Comparison of ENCODE assay signal across 27 cellular contexts in genomic region chr6:43284986-43285385, GRCh38. TPM values are rescaled to one million over a fixed set of nuclear protein-coding genes. Genes with fewer than 3 reads are reported as not detected.
DNase-seq lines count a peak whose midpoint lies in the region; ATAC-seq, FAIRE-seq and TF ChIP-seq lines count a peak whose summit lies in the region.
"Had no signal": no experiment of that assay in that cellular context is flagged by ENCODE, and none has a peak within 500 bp of the region (broad histone marks: within the 10 kb centered on the region; RNA-seq: fewer than 3 reads in every experiment).

No MANE protein-coding gene starts in this region.

- TF ChIP-seq EP300 in H1 (IDR thresholded peaks at IDR 0.05; ENCODE audit: borderline replicate concordance in 1 of 2, low read depth in 2 of 2, low read length in 2 of 2), result no peak

- no peak overlapping the region for H2BK120ac ChIP-seq in H1 (replicated peaks; ENCODE audit: low read depth, low read length)

- no peak overlapping the region for H3K56ac ChIP-seq in H1 (replicated peaks; ENCODE audit: insufficient read length, low read depth, low read length)

- H4K20me1 ChIP-seq in GM23338 (replicated peaks; ENCODE audit: insufficient read depth) (no peaks in the 10 kb centered on the region), H1 (replicated peaks in 1 of 2; ENCODE audit: control insufficient read depth in 1 of 2, insufficient read depth in 2 of 2, low read length in 2 of 2) (no peaks in the 10 kb centered on the region)

- H3K9ac ChIP-seq in H1 (replicated peaks in 1 of 4; ENCODE audit: extremely low read depth in 1 of 4, low read depth in 3 of 4, low read length in 3 of 4) (no peak overlapping the region; a peak in 1 of 7 replicates), iPS-20b (ENCODE audit: low read depth, low read length) (no peak overlapping the region)

- H3K23ac ChIP-seq in H1 (ENCODE audit: insufficient read length), result no peak overlapping the region

- no peak for TF ChIP-seq RAD21 in H1 (IDR thresholded peaks at IDR 0.05 in 1 of 2, conservative IDR thresholded peaks at IDR 0.05 in 1 of 2; ENCODE audit: low read depth in 2 of 2, low read length in 2 of 2)

- H3K9me3 ChIP-seq in H1 (ENCODE audit: insufficient read depth in 2 of 2, low read depth in 1 of 2, low read length in 1 of 2) (no peaks in the 10 kb centered on the region), iPS-20b (ENCODE audit: insufficient read depth, low read depth, low read length) (no peaks in the 10 kb centered on the region)
- H3K9me3 ChIP-seq in CD8-positive, alpha-beta T cell (ENCODE audit: low read length), result no peaks in the 10 kb centered on the region
- H3K9me3 ChIP-seq: right lobe of liver, transverse colon had no signal

- H3K9me3 Mint-ChIP-seq in GM23338, result no peaks in the 10 kb centered on the region
- no peaks in the 10 kb centered on the region for H3K9me3 Mint-ChIP-seq in CD8-positive, alpha-beta T cell
- no peaks in the 10 kb centered on the region for H3K9me3 Mint-ChIP-seq in activated CD4-positive, alpha-beta memory T cell treated with anti-CD3 and anti-CD28 coated beads for 36 hours
- H3K9me3 Mint-ChIP-seq in activated T-helper 2 cell treated with anti-CD3 and anti-CD28 coated beads, Interferon-gamma antibody, Interleukin-2, Interleukin-4, amounts not matched to agents 10 μg/mL and 5 μg/mL and 100 μg/mL, durations not matched to agents 14 hours and 24 hours and 36 hours, result no peaks in the 10 kb centered on the region
- H3K9me3 Mint-ChIP-seq: activated naive CD4-positive, alpha-beta T cell treated with anti-CD3 and anti-CD28 coated beads for 36 hours; CD8-positive, alpha-beta memory T cell had no signal

- no peak overlapping the region for H4K91ac ChIP-seq in H1 (replicated peaks; ENCODE audit: insufficient read length, low read length)

- H3K4me3 Mint-ChIP-seq in GM23338, result peak overlapping the region; percentile 61
- no peak overlapping the region for H3K4me3 Mint-ChIP-seq in CD8-positive, alpha-beta T cell
- no peak overlapping the region for H3K4me3 Mint-ChIP-seq in activated CD4-positive, alpha-beta memory T cell treated with anti-CD3 and anti-CD28 coated beads for 36 hours
- no peak overlapping the region for H3K4me3 Mint-ChIP-seq in activated T-helper 2 cell treated with anti-CD3 and anti-CD28 coated beads, Interferon-gamma antibody, Interleukin-2, Interleukin-4, amounts not matched to agents 10 μg/mL and 5 μg/mL and 100 μg/mL, durations not matched to agents 14 hours and 24 hours and 36 hours (ENCODE audit: low read depth)
- H3K4me3 Mint-ChIP-seq: activated CD8-positive, alpha-beta T cell treated with anti-CD3 and anti-CD28 coated beads, Interleukin-2, amount 10 ng/mL, durations not matched to agents 7 days and 5 days; activated naive CD4-positive, alpha-beta T cell treated with anti-CD3 and anti-CD28 coated beads for 36 hours had no signal

- H3K4me3 ChIP-seq in GM23338 (peak overlapping the region; percentile 67), H1 (ENCODE audit: extremely low read depth in 1 of 4, insufficient read depth in 2 of 4, low read depth in 3 of 4, low read length in 4 of 4) (peak overlapping the region; percentile 14 to 65 (median 20); a peak in 7 of 8 replicates), iPS-20b (ENCODE audit: low read length) (peak overlapping the region; percentile 42; the same call in 1 of the 2 replicates), skin epidermis (peak overlapping the region in 4 of 7 experiments; percentile 0 to 30 (median 8))
- no peak overlapping the region for H3K4me3 ChIP-seq in CD8-positive, alpha-beta T cell (ENCODE audit: low read depth, low read length)
- H3K4me3 ChIP-seq: right lobe of liver, transverse colon had no signal

- no peak for FAIRE-seq in H1 (lab: Jason Lieb, UNC)

- DNase-seq in GM23338 (ENCODE audit: low spot score) (peak; percentile 59), H1 (ENCODE audit: low read depth in 1 of 2, low spot score in 2 of 2) (no peak), GM03348 (ENCODE audit: low spot score) (no peak)
- no peak for DNase-seq in CD8-positive, alpha-beta T cell
- no peak for DNase-seq in activated CD4-positive, alpha-beta memory T cell treated with anti-CD3 and anti-CD28 coated beads for 36 hours
- DNase-seq in activated T-helper 2 cell treated with anti-CD3 and anti-CD28 coated beads, Interferon-gamma antibody, Interleukin-2, Interleukin-4, amounts not matched to agents 10 μg/mL and 5 μg/mL and 100 μg/mL, durations not matched to agents 14 hours and 24 hours and 36 hours (ENCODE audit: low spot score), result no peak
- DNase-seq: activated CD8-positive, alpha-beta T cell treated with anti-CD3 and anti-CD28 coated beads, Interleukin-2, amount 10 ng/mL, durations not matched to agents 7 days and 5 days; activated naive CD4-positive, alpha-beta T cell treated with anti-CD3 and anti-CD28 coated beads for 36 hours; activated T-cell treated with anti-CD3 and anti-CD28 coated beads, Interleukin-2, amount 50 U/mL, for 1 hour; anterior cingulate cortex; CD8-positive, alpha-beta memory T cell; DMS79; effector memory CD4-positive, alpha-beta T cell; islet precursor cell; NCI-H1092 treated with DMSO at 0.1 percent for 48 hours; NCI-H2029 treated with DMSO at 0.1 percent for 48 hours; right lobe of liver; stimulated activated naive CD4-positive, alpha-beta T cell treated with Interleukin-2 at 50 U/mL for 16 hours; T1000; transverse colon had no signal

- H3K27ac Mint-ChIP-seq in GM23338, result no peak overlapping the region
- no peak overlapping the region for H3K27ac Mint-ChIP-seq in CD8-positive, alpha-beta T cell
- H3K27ac Mint-ChIP-seq in activated CD4-positive, alpha-beta memory T cell treated with anti-CD3 and anti-CD28 coated beads for 36 hours, result no peak overlapping the region
- H3K27ac Mint-ChIP-seq in activated T-helper 2 cell treated with anti-CD3 and anti-CD28 coated beads, Interferon-gamma antibody, Interleukin-2, Interleukin-4, amounts not matched to agents 10 μg/mL and 5 μg/mL and 100 μg/mL, durations not matched to agents 14 hours and 24 hours and 36 hours, result no peak overlapping the region
- H3K27ac Mint-ChIP-seq: activated CD8-positive, alpha-beta T cell treated with anti-CD3 and anti-CD28 coated beads, Interleukin-2, amount 10 ng/mL, durations not matched to agents 7 days and 5 days; activated naive CD4-positive, alpha-beta T cell treated with anti-CD3 and anti-CD28 coated beads for 36 hours; CD8-positive, alpha-beta memory T cell had no signal

- peaks cover 4% of the 10 kb centered on the region; the same call in 1 of the 2 replicates for H3K4me1 ChIP-seq in GM23338 (ENCODE audit: insufficient read depth)
- peaks cover 0 to 14% (median 9%) of the 10 kb centered on the region in 4 experiments; a peak in 5 of 7 replicates for H3K4me1 ChIP-seq in H1 (replicated peaks in 1 of 4; ENCODE audit: control insufficient read depth in 3 of 4, insufficient read depth in 4 of 4, low read length in 3 of 4)
- H3K4me1 ChIP-seq in iPS-20b (ENCODE audit: insufficient read depth, low read length), result 0 out of 2 replicates have a peak, but pooled peaks cover 2% of the 10 kb centered on the region
- no peaks in the 10 kb centered on the region for H3K4me1 ChIP-seq in CD8-positive, alpha-beta T cell (ENCODE audit: insufficient read depth, low read length)

- H4K8ac ChIP-seq in H1 (ENCODE audit: extremely low read depth, insufficient read depth, low read length), result peak overlapping the region; percentile 72

- no peak overlapping the region for H2AK5ac ChIP-seq in H1 (ENCODE audit: low read depth, low read length)

- no peaks in the 10 kb centered on the region for H3K79me2 ChIP-seq in GM23338 (replicated peaks; ENCODE audit: insufficient read depth)
- H3K79me2 ChIP-seq in H1 (ENCODE audit: control insufficient read depth in 1 of 2, insufficient read depth in 2 of 2, low read length in 2 of 2), result no peaks in the 10 kb centered on the region

- H3K23me2 ChIP-seq in H1 (ENCODE audit: low read depth, low read length), result no peaks in the 10 kb centered on the region; the same call in 1 of the 2 replicates

- H3F3A ChIP-seq in GM23338 (replicated peaks; ENCODE audit: low read depth), result 0 out of 2 replicates have a peak, but pooled peaks cover 2% of the 10 kb centered on the region

- H3K27me3 Mint-ChIP-seq in GM23338 (ENCODE audit: insufficient read depth, low read depth, poor library complexity), result peaks cover 24% of the 10 kb centered on the region
- peaks cover 35% of the 10 kb centered on the region for H3K27me3 Mint-ChIP-seq in CD8-positive, alpha-beta T cell (ENCODE audit: low read depth)
- peaks cover 25% of the 10 kb centered on the region for H3K27me3 Mint-ChIP-seq in activated CD4-positive, alpha-beta memory T cell treated with anti-CD3 and anti-CD28 coated beads for 36 hours
- peaks cover 31% of the 10 kb centered on the region for H3K27me3 Mint-ChIP-seq in activated T-helper 2 cell treated with anti-CD3 and anti-CD28 coated beads, Interferon-gamma antibody, Interleukin-2, Interleukin-4, amounts not matched to agents 10 μg/mL and 5 μg/mL and 100 μg/mL, durations not matched to agents 14 hours and 24 hours and 36 hours (ENCODE audit: low read depth)

- CTCF ChIA-PET in H1 (lab: Charles Lee; ENCODE audit: partially characterized antibody), result interaction anchor here (1.1 kb wide), 1 partner anchor 15 kb away, joined by 3 read pairs; no protein-coding TSS in a partner anchor
- CTCF ChIA-PET in CD8-positive, alpha-beta T cell (lab: Charles Lee), result no interaction called here
- CTCF ChIA-PET in activated CD4-positive, alpha-beta memory T cell treated with anti-CD3 and anti-CD28 coated beads for 36 hours (lab: Charles Lee), result no interaction called here

- H2BK12ac ChIP-seq in H1 (ENCODE audit: low read depth, low read length), result no peak overlapping the region

- H3K36me3 ChIP-seq in GM23338 (ENCODE audit: insufficient read depth) (no peaks in the 10 kb centered on the region), H1 (ENCODE audit: control insufficient read depth in 2 of 4, insufficient read depth in 4 of 4, low read length in 3 of 4) (no peaks in the 10 kb centered on the region), iPS-20b (ENCODE audit: insufficient read depth, low read depth, low read length) (no peaks in the 10 kb centered on the region)
- no peaks in the 10 kb centered on the region for H3K36me3 ChIP-seq in CD8-positive, alpha-beta T cell (ENCODE audit: insufficient read depth, low read length)
- H3K36me3 ChIP-seq: right lobe of liver, transverse colon had no signal

- peaks cover 24% of the 10 kb centered on the region for H3K27me3 ChIP-seq in GM23338 (ENCODE audit: insufficient read depth)
- peaks cover 0 to 28% (median 19%) of the 10 kb centered on the region in 4 experiments; a peak in 5 of 7 replicates for H3K27me3 ChIP-seq in H1 (replicated peaks in 1 of 4; ENCODE audit: control insufficient read depth in 3 of 4, extremely low read depth in 1 of 4, insufficient read depth in 3 of 4, low read length in 3 of 4)
- peaks cover 10% of the 10 kb centered on the region for H3K27me3 ChIP-seq in iPS-20b (ENCODE audit: insufficient read depth, low read length)
- H3K27me3 ChIP-seq in CD8-positive, alpha-beta T cell (ENCODE audit: insufficient read depth, low read length), result no peaks in the 10 kb centered on the region
- H3K27me3 ChIP-seq: right lobe of liver had no signal

- intact Hi-C loops in CD8-positive, alpha-beta T cell (cut with DNase I, micrococcal nuclease), result no loop called here
- intact Hi-C loops in activated CD4-positive, alpha-beta memory T cell treated with anti-CD3 and anti-CD28 coated beads for 36 hours (cut with micrococcal nuclease), result no loop called here
- intact Hi-C loops in activated T-helper 2 cell treated with anti-CD3 and anti-CD28 coated beads, Interferon-gamma antibody, Interleukin-2, Interleukin-4, amounts not matched to agents 10 μg/mL and 5 μg/mL and 100 μg/mL, durations not matched to agents 14 hours and 24 hours and 36 hours (cut with micrococcal nuclease), result no loop called here

- H3K4me2 ChIP-seq in GM23338 (peak overlapping the region; percentile 83), H1 (ENCODE audit: insufficient read depth in 1 of 2, low read depth in 2 of 2, low read length in 2 of 2) (peak overlapping the region; percentile 44 to 72; a peak in 3 of 4 replicates)

- H3K14ac ChIP-seq in H1 (ENCODE audit: insufficient read length), result no peak overlapping the region

- POLR2A ChIA-PET in H1 (lab: Charles Lee; ENCODE audit: partially characterized antibody), result interaction anchor here (0.7 to 2.6 kb wide), 2 partner anchors 11 to 17 kb away, joined by 3 to 5 read pairs; no protein-coding TSS in a partner anchor
- POLR2A ChIA-PET in CD8-positive, alpha-beta T cell (lab: Charles Lee), result no interaction called here
- POLR2A ChIA-PET in activated CD4-positive, alpha-beta memory T cell treated with anti-CD3 and anti-CD28 coated beads for 36 hours (lab: Charles Lee), result no interaction called here

- no peak overlapping the region for H2BK20ac ChIP-seq in H1 (ENCODE audit: low read length)

- 5% methylated on average over 10 of the region's 40 CpGs; no CpG with 5 or more reads in 1 of the 2 experiments for WGBS in H1 (ENCODE audit: extremely low coverage in 1 of 2, insufficient coverage in 1 of 2, insufficient read length in 1 of 2, insufficient replicate concordance in 2 of 2, low coverage in 1 of 2, low lambda C conversion rate in 2 of 2, missing lambda C conversion rate in 1 of 2), 2 experiments

- no peak for TF ChIP-seq POLR2A in H1 (IDR thresholded peaks at IDR 0.05; ENCODE audit: control extremely low read depth in 1 of 2, low read depth in 2 of 2, low read length in 2 of 2)

- no peak overlapping the region for H2BK15ac ChIP-seq in H1 (ENCODE audit: low read length)

- H3K9me2 ChIP-seq in GM23338 (ENCODE audit: insufficient read depth), result no peaks in the 10 kb centered on the region

- peaks cover 12% of the 10 kb centered on the region for H3K4me1 Mint-ChIP-seq in GM23338
- no peaks in the 10 kb centered on the region for H3K4me1 Mint-ChIP-seq in CD8-positive, alpha-beta T cell (ENCODE audit: low read depth)
- no peaks in the 10 kb centered on the region for H3K4me1 Mint-ChIP-seq in activated CD4-positive, alpha-beta memory T cell treated with anti-CD3 and anti-CD28 coated beads for 36 hours (ENCODE audit: low read depth)
- H3K4me1 Mint-ChIP-seq in activated T-helper 2 cell treated with anti-CD3 and anti-CD28 coated beads, Interferon-gamma antibody, Interleukin-2, Interleukin-4, amounts not matched to agents 10 μg/mL and 5 μg/mL and 100 μg/mL, durations not matched to agents 14 hours and 24 hours and 36 hours (ENCODE audit: low read depth), result no peaks in the 10 kb centered on the region

- H2AFZ ChIP-seq in GM23338 (peak overlapping the region; percentile 87), H1 (ENCODE audit: low read length) (no peak overlapping the region)

- H3K79me1 ChIP-seq in H1 (ENCODE audit: low read depth, low read length), result no peaks in the 10 kb centered on the region

- no peak overlapping the region for H4K5ac ChIP-seq in H1 (ENCODE audit: insufficient read length, low read depth, low read length)

- no peaks in the 10 kb centered on the region for H3K36me3 Mint-ChIP-seq in GM23338 (ENCODE audit: low read depth)
- no peaks in the 10 kb centered on the region for H3K36me3 Mint-ChIP-seq in CD8-positive, alpha-beta T cell
- no peaks in the 10 kb centered on the region for H3K36me3 Mint-ChIP-seq in activated CD4-positive, alpha-beta memory T cell treated with anti-CD3 and anti-CD28 coated beads for 36 hours
- no peaks in the 10 kb centered on the region for H3K36me3 Mint-ChIP-seq in activated T-helper 2 cell treated with anti-CD3 and anti-CD28 coated beads, Interferon-gamma antibody, Interleukin-2, Interleukin-4, amounts not matched to agents 10 μg/mL and 5 μg/mL and 100 μg/mL, durations not matched to agents 14 hours and 24 hours and 36 hours (ENCODE audit: low read depth)

- H2BK5ac ChIP-seq in H1 (ENCODE audit: low read depth, low read length), result no peak overlapping the region

- TF ChIP-seq CTCF in GM23338 (conservative IDR thresholded peaks at IDR 0.05; ENCODE audit: low read depth in 2 of 2) (no peak), H1 (IDR thresholded peaks at IDR 0.05; ENCODE audit: control extremely low read depth in 1 of 3, insufficient read depth in 1 of 3, low read depth in 1 of 3, low read length in 3 of 3) (no peak)
- no peak for TF ChIP-seq CTCF in CD8-positive, alpha-beta T cell (IDR thresholded peaks at IDR 0.05)

- no peak overlapping the region for H3K4ac ChIP-seq in H1 (replicated peaks; ENCODE audit: insufficient read length, low read depth, low read length)

- no peak overlapping the region for H3K18ac ChIP-seq in H1 (ENCODE audit: extremely low read depth, low read length)

- ATAC-seq in GM23338, result peak; percentile 69
- no peak for ATAC-seq in CD8-positive, alpha-beta T cell
- ATAC-seq: activated CD8-positive, alpha-beta T cell treated with anti-CD3 and anti-CD28 coated beads, Interleukin-2, amount 10 ng/mL, durations not matched to agents 7 days and 5 days; right lobe of liver had no signal

- H3K27ac ChIP-seq in GM23338 (ENCODE audit: low read depth), result no peak overlapping the region
- no peak overlapping the region for H3K27ac ChIP-seq in H1 (ENCODE audit: low read depth, low read length)
- H3K27ac ChIP-seq in iPS-20b (ENCODE audit: low read length), result no peak overlapping the region
- no peak overlapping the region for H3K27ac ChIP-seq in skin epidermis
- no peak overlapping the region for H3K27ac ChIP-seq in CD8-positive, alpha-beta T cell (ENCODE audit: low read depth, low read length)
- H3K27ac ChIP-seq: right lobe of liver, transverse colon had no signal

RNA-seq across cellular contexts. Expression of gene SLC22A7, which starts 13.1 kb away (rescaled TPM):
- total RNA-seq in GM23338 (2014; rRNA removed; shearing (Covaris generic)), result not detected in 2 replicates
- polyA plus RNA-seq in GM23338 (2016; fragmentation: Nextera tagmentation; extraction: Ambion mirVana), result 0.14 and 0.31 TPM in 2 replicates
- total RNA-seq in H1 (2021; fragmentation: NEBNext Ultra II Directional; extraction: Animal tissue kit (Norgen Biotek cat#: 25700)), result not detected in 2 replicates
- not detected in 2 replicates for polyA plus RNA-seq in H1 (2011; rRNA removed)
- not detected for polyA plus RNA-seq in H1 (2011; cell fraction: cytosol; rRNA removed)
- polyA plus RNA-seq in H1 (2011; cell fraction: nucleus; rRNA removed), result not detected
- polyA plus RNA-seq in H1 (2012, experiment 1 of 2), result 0.13 to 0.58 TPM (median 0.47 TPM) in 3 of 4 replicates, not detected in the other
- 0.22 TPM for polyA plus RNA-seq in H1 (2012, experiment 2 of 2)
- polyA plus RNA-seq in H1 (2013, experiment 1 of 2), result not detected
- polyA plus RNA-seq in H1 (2013, experiment 2 of 2), result not detected
- polyA minus RNA-seq in H1 (2011; rRNA and poly(A)+ RNA removed), result not detected in 2 replicates
- polyA minus RNA-seq in H1 (2011; cell fraction: cytosol; rRNA and poly(A)+ RNA removed), result not detected
- not detected for polyA minus RNA-seq in H1 (2011; cell fraction: nucleus; rRNA and poly(A)+ RNA removed)
- total RNA-seq in CD8-positive, alpha-beta T cell, result not detected
- total RNA-seq in activated CD4-positive, alpha-beta memory T cell treated with anti-CD3 and anti-CD28 coated beads for 36 hours, result not detected
- not detected in 2 replicates for total RNA-seq in activated T-helper 2 cell treated with anti-CD3 and anti-CD28 coated beads, Interferon-gamma antibody, Interleukin-2, Interleukin-4, amounts not matched to agents 10 μg/mL and 5 μg/mL and 100 μg/mL, durations not matched to agents 14 hours and 24 hours and 36 hours
- total RNA-seq: activated CD8-positive, alpha-beta T cell treated with anti-CD3 and anti-CD28 coated beads, Interleukin-2, amount 10 ng/mL, durations not matched to agents 7 days and 5 days; activated naive CD4-positive, alpha-beta T cell treated with anti-CD3 and anti-CD28 coated beads for 36 hours; CD8-positive, alpha-beta memory T cell; fibroblast of lung; lung microvascular endothelial cell; myocyte; NCI-H460; omental fat pad; transverse colon had no signal
- polyA plus RNA-seq: CD8-positive, alpha-beta memory T cell; fibroblast of lung had no signal

RNA-seq across cellular contexts. Expression of gene CRIP3, which starts 23.6 kb away (rescaled TPM):
- total RNA-seq in GM23338 (2014; rRNA removed; shearing (Covaris generic)), result 18.8 and 22.0 TPM in 2 replicates
- polyA plus RNA-seq in GM23338 (2016; fragmentation: Nextera tagmentation; extraction: Ambion mirVana), result 36.0 and 39.9 TPM in 2 replicates
- 37.6 and 46.3 TPM in 2 replicates for total RNA-seq in H1 (2021; fragmentation: NEBNext Ultra II Directional; extraction: Animal tissue kit (Norgen Biotek cat#: 25700))
- 34.0 and 38.7 TPM in 2 replicates for polyA plus RNA-seq in H1 (2011; rRNA removed)
- polyA plus RNA-seq in H1 (2011; cell fraction: cytosol; rRNA removed), result 46.8 TPM
- polyA plus RNA-seq in H1 (2011; cell fraction: nucleus; rRNA removed), result 124 TPM
- 39.4 to 44.3 TPM (median 42.3 TPM) in 4 replicates for polyA plus RNA-seq in H1 (2012, experiment 1 of 2)
- 30.4 TPM for polyA plus RNA-seq in H1 (2012, experiment 2 of 2)
- 40.4 TPM for polyA plus RNA-seq in H1 (2013, experiment 1 of 2)
- 36.5 TPM for polyA plus RNA-seq in H1 (2013, experiment 2 of 2)
- polyA minus RNA-seq in H1 (2011; rRNA and poly(A)+ RNA removed), result 22.8 and 23.5 TPM in 2 replicates
- 17.9 TPM for polyA minus RNA-seq in H1 (2011; cell fraction: cytosol; rRNA and poly(A)+ RNA removed)
- polyA minus RNA-seq in H1 (2011; cell fraction: nucleus; rRNA and poly(A)+ RNA removed), result 22.5 TPM
- total RNA-seq in CD8-positive, alpha-beta T cell, result under 1 TPM; 0.64 to 0.84 TPM
- 1 to 10 TPM; 2.0 to 2.9 TPM for total RNA-seq in activated CD4-positive, alpha-beta memory T cell treated with anti-CD3 and anti-CD28 coated beads for 36 hours
- total RNA-seq in activated T-helper 2 cell treated with anti-CD3 and anti-CD28 coated beads, Interferon-gamma antibody, Interleukin-2, Interleukin-4, amounts not matched to agents 10 μg/mL and 5 μg/mL and 100 μg/mL, durations not matched to agents 14 hours and 24 hours and 36 hours, result 0.34 and 0.75 TPM in 2 replicates
- total RNA-seq: activated CD8-positive, alpha-beta T cell treated with anti-CD3 and anti-CD28 coated beads, Interleukin-2, amount 10 ng/mL, durations not matched to agents 7 days and 5 days; fibroblast of lung; lung microvascular endothelial cell; myocyte; NCI-H460 had no signal
- polyA plus RNA-seq: CD8-positive, alpha-beta memory T cell; fibroblast of lung had no signal

RNA-seq across cellular contexts. Expression of gene TTBK1, which starts 41.7 kb away (rescaled TPM):
- total RNA-seq in GM23338 (2014; rRNA removed; shearing (Covaris generic)), result 1.1 and 1.2 TPM in 2 replicates
- 0.14 and 0.29 TPM in 2 replicates for polyA plus RNA-seq in GM23338 (2016; fragmentation: Nextera tagmentation; extraction: Ambion mirVana)
- total RNA-seq in H1 (2021; fragmentation: NEBNext Ultra II Directional; extraction: Animal tissue kit (Norgen Biotek cat#: 25700)), result 1.5 and 1.6 TPM in 2 replicates
- polyA plus RNA-seq in H1 (2011; rRNA removed), result 0.53 and 0.63 TPM in 2 replicates
- polyA plus RNA-seq in H1 (2011; cell fraction: cytosol; rRNA removed), result 0.70 TPM
- 1.9 TPM for polyA plus RNA-seq in H1 (2011; cell fraction: nucleus; rRNA removed)
- 0.68 to 1.1 TPM (median 0.97 TPM) in 4 replicates for polyA plus RNA-seq in H1 (2012, experiment 1 of 2)
- 0.50 TPM for polyA plus RNA-seq in H1 (2012, experiment 2 of 2)
- polyA plus RNA-seq in H1 (2013, experiment 1 of 2), result 0.26 TPM
- polyA plus RNA-seq in H1 (2013, experiment 2 of 2), result 0.22 TPM
- polyA minus RNA-seq in H1 (2011; rRNA and poly(A)+ RNA removed), result 0.60 and 0.76 TPM in 2 replicates
- polyA minus RNA-seq in H1 (2011; cell fraction: cytosol; rRNA and poly(A)+ RNA removed), result 0.66 TPM
- 1.1 TPM for polyA minus RNA-seq in H1 (2011; cell fraction: nucleus; rRNA and poly(A)+ RNA removed)
- total RNA-seq in CD8-positive, alpha-beta T cell, result under 1 TPM in 1 of 2 experiments, not detected in 1; 0.08 TPM
- under 1 TPM; 0.31 to 0.34 TPM for total RNA-seq in activated CD4-positive, alpha-beta memory T cell treated with anti-CD3 and anti-CD28 coated beads for 36 hours
- total RNA-seq in activated T-helper 2 cell treated with anti-CD3 and anti-CD28 coated beads, Interferon-gamma antibody, Interleukin-2, Interleukin-4, amounts not matched to agents 10 μg/mL and 5 μg/mL and 100 μg/mL, durations not matched to agents 14 hours and 24 hours and 36 hours, result 1.5 TPM in 2 replicates
- total RNA-seq: activated CD8-positive, alpha-beta T cell treated with anti-CD3 and anti-CD28 coated beads, Interleukin-2, amount 10 ng/mL, durations not matched to agents 7 days and 5 days; myocyte; NCI-H460; omental fat pad had no signal
- polyA plus RNA-seq: CD8-positive, alpha-beta memory T cell; fibroblast of lung had no signal

RNA-seq across cellular contexts. Expression of gene DNPH1, which starts 55.7 kb away (rescaled TPM):
- total RNA-seq in GM23338 (2014; rRNA removed; shearing (Covaris generic)), result 18.0 and 29.2 TPM in 2 replicates
- polyA plus RNA-seq in GM23338 (2016; fragmentation: Nextera tagmentation; extraction: Ambion mirVana), result 43.4 and 50.0 TPM in 2 replicates
- 33.9 and 37.2 TPM in 2 replicates for total RNA-seq in H1 (2021; fragmentation: NEBNext Ultra II Directional; extraction: Animal tissue kit (Norgen Biotek cat#: 25700))
- 134 and 168 TPM in 2 replicates for polyA plus RNA-seq in H1 (2011; rRNA removed)
- 125 TPM for polyA plus RNA-seq in H1 (2011; cell fraction: cytosol; rRNA removed)
- polyA plus RNA-seq in H1 (2011; cell fraction: nucleus; rRNA removed), result 70.6 TPM
- polyA plus RNA-seq in H1 (2012, experiment 1 of 2), result 48.8 to 75.5 TPM (median 71.2 TPM) in 4 replicates
- 54.9 TPM for polyA plus RNA-seq in H1 (2012, experiment 2 of 2)
- polyA plus RNA-seq in H1 (2013, experiment 1 of 2), result 53.9 TPM
- 54.5 TPM for polyA plus RNA-seq in H1 (2013, experiment 2 of 2)
- polyA minus RNA-seq in H1 (2011; rRNA and poly(A)+ RNA removed), result 7.8 and 8.3 TPM in 2 replicates
- 11.4 TPM for polyA minus RNA-seq in H1 (2011; cell fraction: cytosol; rRNA and poly(A)+ RNA removed)
- polyA minus RNA-seq in H1 (2011; cell fraction: nucleus; rRNA and poly(A)+ RNA removed), result 24.6 TPM
- total RNA-seq in CD8-positive, alpha-beta T cell, result 10 to 100 TPM; 19.6 to 26.8 TPM
- 10 to 100 TPM; 57.5 to 57.9 TPM for total RNA-seq in activated CD4-positive, alpha-beta memory T cell treated with anti-CD3 and anti-CD28 coated beads for 36 hours
- 70.5 and 76.7 TPM in 2 replicates for total RNA-seq in activated T-helper 2 cell treated with anti-CD3 and anti-CD28 coated beads, Interferon-gamma antibody, Interleukin-2, Interleukin-4, amounts not matched to agents 10 μg/mL and 5 μg/mL and 100 μg/mL, durations not matched to agents 14 hours and 24 hours and 36 hours
